In genomic region chr1:166305371-166305770, GRCh38 we compare ENCODE assay signal across 26 cellular contexts.
"Had no signal": no experiment of that assay in that cellular context is flagged by ENCODE, and none has a peak within 500 bp of the region (broad histone marks: within the 10 kb centered on the region; RNA-seq: fewer than 3 reads in every experiment).

No MANE protein-coding gene starts in this region.

- H3K36me3 ChIP-seq: stomach, suprapubic skin, thoracic aorta, thyroid gland, tibial artery, tibial nerve, transverse colon, upper lobe of left lung, upper lobe of right lung, uterus, vagina had no signal

- H3K27ac Mint-ChIP-seq: stimulated activated effector memory CD8-positive, alpha-beta T cell treated with anti-CD3 and anti-CD28 coated beads, Interleukin-12 subunit alpha, Interleukin-12 subunit beta, amount 100 ng/mL, for 72 hours; stimulated activated memory B cell treated with anti-CD40 and anti-IgM and Interleukin-4, amounts not matched to agents 10 μg/mL and 1 μg/mL and 100 μg/mL, for 72 hours; stimulated activated naive B cell treated with anti-CD40 and anti-IgM and Interleukin-4, amounts not matched to agents 10 μg/mL and 1 μg/mL and 100 μg/mL, for 72 hours; stimulated activated naive CD8-positive, alpha-beta T cell treated with anti-CD3 and anti-CD28 coated beads, Interleukin-15, amount 100 ng/mL, for 72 hours; stimulated activated naive CD8-positive, alpha-beta T cell treated with anti-CD3 and anti-CD28 coated beads, Interleukin-15, Interleukin-2, amounts not matched to agents 100 ng/mL and 50 ng/mL, for 24 hours; type B pancreatic cell had no signal

- H3K36me3 Mint-ChIP-seq: stimulated activated effector memory CD8-positive, alpha-beta T cell treated with anti-CD3 and anti-CD28 coated beads, Interleukin-12 subunit alpha, Interleukin-12 subunit beta, amount 100 ng/mL, for 72 hours; stimulated activated memory B cell treated with anti-CD40 and anti-IgM and Interleukin-4, amounts not matched to agents 10 μg/mL and 1 μg/mL and 100 μg/mL, for 72 hours; type B pancreatic cell had no signal

- H3K9me3 Mint-ChIP-seq: stimulated activated naive CD8-positive, alpha-beta T cell treated with anti-CD3 and anti-CD28 coated beads, Interleukin-15, Interleukin-2, amounts not matched to agents 100 ng/mL and 50 ng/mL, for 24 hours; type B pancreatic cell had no signal

- H3K4me3 ChIP-seq: stomach, suprapubic skin, testis, thoracic aorta, thyroid gland, tibial artery, tibial nerve, transverse colon, upper lobe of left lung, upper lobe of right lung, uterus, vagina had no signal

- DNase-seq: stimulated activated CD4-positive, alpha-beta T cell treated with anti-CD3 and anti-CD28 coated beads, Interleukin-2, amount 100 ng/mL, for 48 hours; stimulated activated CD4-positive, alpha-beta T cell treated with anti-CD3 and anti-CD28 coated beads, Interleukin-4, amount 100 ng/mL, for 1 hour; stimulated activated CD4-positive, alpha-beta T cell treated with anti-CD3 and anti-CD28 coated beads, Interleukin-4, amount 100 ng/mL, for 24 hours; stimulated activated CD8-positive, alpha-beta memory T cell treated with anti-CD3 and anti-CD28 coated beads, Interleukin-4, amount 100 ng/mL, for 48 hours; stimulated activated naive B cell treated with anti-CD40 and anti-IgM and Interleukin-4, amounts not matched to agents 10 μg/mL and 1 μg/mL and 100 μg/mL, for 72 hours; stimulated activated naive CD4-positive, alpha-beta T cell; stimulated activated naive CD4-positive, alpha-beta T cell treated with Interleukin-2 at 50 U/mL for 16 hours; stimulated activated naive CD8-positive, alpha-beta T cell treated with anti-CD3 and anti-CD28 coated beads, Interleukin-15, amount 100 ng/mL, for 72 hours; stimulated activated naive CD8-positive, alpha-beta T cell treated with anti-CD3 and anti-CD28 coated beads, Interleukin-15, Interleukin-2, amounts not matched to agents 100 U/mL and 50 U/mL, for 24 hours; stomach; substantia nigra; testis; thyroid gland; tibial artery; transverse colon; upper lobe of left lung; upper lobe of right lung; uterus had no signal

- ATAC-seq: stimulated activated effector memory CD8-positive, alpha-beta T cell treated with anti-CD3 and anti-CD28 coated beads, Interleukin-12 subunit alpha, Interleukin-12 subunit beta, amount 100 ng/mL, for 72 hours; stimulated activated memory B cell treated with anti-CD40 and anti-IgM and Interleukin-4, amounts not matched to agents 10 μg/mL and 1 μg/mL and 100 μg/mL, for 72 hours; stimulated activated naive B cell treated with anti-CD40 and anti-IgM and Interleukin-4, amounts not matched to agents 10 μg/mL and 1 μg/mL and 100 μg/mL, for 72 hours; stimulated activated naive CD8-positive, alpha-beta T cell treated with anti-CD3 and anti-CD28 coated beads, Interleukin-15, amount 100 ng/mL, for 72 hours; stimulated activated naive CD8-positive, alpha-beta T cell treated with anti-CD3 and anti-CD28 coated beads, Interleukin-15, Interleukin-2, amounts not matched to agents 100 U/mL and 50 U/mL, for 24 hours; upper lobe of right lung had no signal

- H3K27me3 Mint-ChIP-seq: stimulated activated memory B cell treated with anti-CD40 and anti-IgM and Interleukin-4, amounts not matched to agents 10 μg/mL and 1 μg/mL and 100 μg/mL, for 72 hours; stimulated activated naive CD8-positive, alpha-beta T cell treated with anti-CD3 and anti-CD28 coated beads, Interleukin-15, amount 100 ng/mL, for 72 hours had no signal

- H3K4me1 ChIP-seq: stomach, suprapubic skin, thyroid gland, tibial artery, tibial nerve, transverse colon, upper lobe of left lung, upper lobe of right lung, uterus, vagina had no signal

- H3K27me3 ChIP-seq: stomach, suprapubic skin, testis, thyroid gland, tibial artery, tibial nerve, transverse colon, upper lobe of left lung, upper lobe of right lung, uterus, vagina had no signal

- H3K27ac ChIP-seq: stomach, suprapubic skin, testis, thoracic aorta, thyroid gland, tibial artery, tibial nerve, transverse colon, upper lobe of left lung, upper lobe of right lung, uterus, vagina had no signal

- H3K4me3 Mint-ChIP-seq: stimulated activated effector memory CD8-positive, alpha-beta T cell treated with anti-CD3 and anti-CD28 coated beads, Interleukin-12 subunit alpha, Interleukin-12 subunit beta, amount 100 ng/mL, for 72 hours; stimulated activated memory B cell treated with anti-CD40 and anti-IgM and Interleukin-4, amounts not matched to agents 10 μg/mL and 1 μg/mL and 100 μg/mL, for 72 hours; stimulated activated naive B cell treated with anti-CD40 and anti-IgM and Interleukin-4, amounts not matched to agents 10 μg/mL and 1 μg/mL and 100 μg/mL, for 72 hours; stimulated activated naive CD8-positive, alpha-beta T cell treated with anti-CD3 and anti-CD28 coated beads, Interleukin-15, amount 100 ng/mL, for 72 hours; stimulated activated naive CD8-positive, alpha-beta T cell treated with anti-CD3 and anti-CD28 coated beads, Interleukin-15, Interleukin-2, amounts not matched to agents 100 ng/mL and 50 ng/mL, for 24 hours; type B pancreatic cell had no signal

- H3K4me1 Mint-ChIP-seq: stimulated activated effector memory CD8-positive, alpha-beta T cell treated with anti-CD3 and anti-CD28 coated beads, Interleukin-12 subunit alpha, Interleukin-12 subunit beta, amount 100 ng/mL, for 72 hours; stimulated activated memory B cell treated with anti-CD40 and anti-IgM and Interleukin-4, amounts not matched to agents 10 μg/mL and 1 μg/mL and 100 μg/mL, for 72 hours; stimulated activated naive CD8-positive, alpha-beta T cell treated with anti-CD3 and anti-CD28 coated beads, Interleukin-15, amount 100 ng/mL, for 72 hours had no signal

- H3K9me3 ChIP-seq: stomach, suprapubic skin, testis, thoracic aorta, thyroid gland, tibial artery, tibial nerve, transverse colon, upper lobe of left lung, upper lobe of right lung, uterus, vagina had no signal
